ENCODE assay signal across 1 cellular context in the genomic region with DNA sequence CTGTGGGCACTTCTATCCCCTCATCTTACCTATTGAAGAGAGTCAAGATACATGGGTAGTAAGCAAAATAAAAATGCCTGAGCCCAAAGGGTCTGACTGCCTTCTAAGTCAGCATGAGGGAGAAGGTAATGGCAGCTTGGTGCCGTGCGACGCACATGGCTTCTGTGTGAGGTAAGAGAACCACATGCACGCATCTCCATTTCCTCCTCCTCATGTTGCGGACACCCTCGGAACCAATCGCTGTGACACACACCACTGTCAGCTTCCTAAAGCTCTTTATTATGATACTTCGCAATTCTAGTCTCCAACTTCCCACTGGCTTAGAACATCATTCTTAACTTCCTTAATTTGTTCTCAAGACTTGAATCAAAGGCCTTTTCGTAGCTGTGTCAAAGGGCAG.
TF ChIP-seq lines count a peak whose summit lies in the region.

No MANE protein-coding gene starts in this region.

TF ChIP-seq in GM23338, 12 proteins besides CTCF, POLR2A, EP300 and RAD21 (continued from another document):
- TF ChIP-seq, protein P1, sequence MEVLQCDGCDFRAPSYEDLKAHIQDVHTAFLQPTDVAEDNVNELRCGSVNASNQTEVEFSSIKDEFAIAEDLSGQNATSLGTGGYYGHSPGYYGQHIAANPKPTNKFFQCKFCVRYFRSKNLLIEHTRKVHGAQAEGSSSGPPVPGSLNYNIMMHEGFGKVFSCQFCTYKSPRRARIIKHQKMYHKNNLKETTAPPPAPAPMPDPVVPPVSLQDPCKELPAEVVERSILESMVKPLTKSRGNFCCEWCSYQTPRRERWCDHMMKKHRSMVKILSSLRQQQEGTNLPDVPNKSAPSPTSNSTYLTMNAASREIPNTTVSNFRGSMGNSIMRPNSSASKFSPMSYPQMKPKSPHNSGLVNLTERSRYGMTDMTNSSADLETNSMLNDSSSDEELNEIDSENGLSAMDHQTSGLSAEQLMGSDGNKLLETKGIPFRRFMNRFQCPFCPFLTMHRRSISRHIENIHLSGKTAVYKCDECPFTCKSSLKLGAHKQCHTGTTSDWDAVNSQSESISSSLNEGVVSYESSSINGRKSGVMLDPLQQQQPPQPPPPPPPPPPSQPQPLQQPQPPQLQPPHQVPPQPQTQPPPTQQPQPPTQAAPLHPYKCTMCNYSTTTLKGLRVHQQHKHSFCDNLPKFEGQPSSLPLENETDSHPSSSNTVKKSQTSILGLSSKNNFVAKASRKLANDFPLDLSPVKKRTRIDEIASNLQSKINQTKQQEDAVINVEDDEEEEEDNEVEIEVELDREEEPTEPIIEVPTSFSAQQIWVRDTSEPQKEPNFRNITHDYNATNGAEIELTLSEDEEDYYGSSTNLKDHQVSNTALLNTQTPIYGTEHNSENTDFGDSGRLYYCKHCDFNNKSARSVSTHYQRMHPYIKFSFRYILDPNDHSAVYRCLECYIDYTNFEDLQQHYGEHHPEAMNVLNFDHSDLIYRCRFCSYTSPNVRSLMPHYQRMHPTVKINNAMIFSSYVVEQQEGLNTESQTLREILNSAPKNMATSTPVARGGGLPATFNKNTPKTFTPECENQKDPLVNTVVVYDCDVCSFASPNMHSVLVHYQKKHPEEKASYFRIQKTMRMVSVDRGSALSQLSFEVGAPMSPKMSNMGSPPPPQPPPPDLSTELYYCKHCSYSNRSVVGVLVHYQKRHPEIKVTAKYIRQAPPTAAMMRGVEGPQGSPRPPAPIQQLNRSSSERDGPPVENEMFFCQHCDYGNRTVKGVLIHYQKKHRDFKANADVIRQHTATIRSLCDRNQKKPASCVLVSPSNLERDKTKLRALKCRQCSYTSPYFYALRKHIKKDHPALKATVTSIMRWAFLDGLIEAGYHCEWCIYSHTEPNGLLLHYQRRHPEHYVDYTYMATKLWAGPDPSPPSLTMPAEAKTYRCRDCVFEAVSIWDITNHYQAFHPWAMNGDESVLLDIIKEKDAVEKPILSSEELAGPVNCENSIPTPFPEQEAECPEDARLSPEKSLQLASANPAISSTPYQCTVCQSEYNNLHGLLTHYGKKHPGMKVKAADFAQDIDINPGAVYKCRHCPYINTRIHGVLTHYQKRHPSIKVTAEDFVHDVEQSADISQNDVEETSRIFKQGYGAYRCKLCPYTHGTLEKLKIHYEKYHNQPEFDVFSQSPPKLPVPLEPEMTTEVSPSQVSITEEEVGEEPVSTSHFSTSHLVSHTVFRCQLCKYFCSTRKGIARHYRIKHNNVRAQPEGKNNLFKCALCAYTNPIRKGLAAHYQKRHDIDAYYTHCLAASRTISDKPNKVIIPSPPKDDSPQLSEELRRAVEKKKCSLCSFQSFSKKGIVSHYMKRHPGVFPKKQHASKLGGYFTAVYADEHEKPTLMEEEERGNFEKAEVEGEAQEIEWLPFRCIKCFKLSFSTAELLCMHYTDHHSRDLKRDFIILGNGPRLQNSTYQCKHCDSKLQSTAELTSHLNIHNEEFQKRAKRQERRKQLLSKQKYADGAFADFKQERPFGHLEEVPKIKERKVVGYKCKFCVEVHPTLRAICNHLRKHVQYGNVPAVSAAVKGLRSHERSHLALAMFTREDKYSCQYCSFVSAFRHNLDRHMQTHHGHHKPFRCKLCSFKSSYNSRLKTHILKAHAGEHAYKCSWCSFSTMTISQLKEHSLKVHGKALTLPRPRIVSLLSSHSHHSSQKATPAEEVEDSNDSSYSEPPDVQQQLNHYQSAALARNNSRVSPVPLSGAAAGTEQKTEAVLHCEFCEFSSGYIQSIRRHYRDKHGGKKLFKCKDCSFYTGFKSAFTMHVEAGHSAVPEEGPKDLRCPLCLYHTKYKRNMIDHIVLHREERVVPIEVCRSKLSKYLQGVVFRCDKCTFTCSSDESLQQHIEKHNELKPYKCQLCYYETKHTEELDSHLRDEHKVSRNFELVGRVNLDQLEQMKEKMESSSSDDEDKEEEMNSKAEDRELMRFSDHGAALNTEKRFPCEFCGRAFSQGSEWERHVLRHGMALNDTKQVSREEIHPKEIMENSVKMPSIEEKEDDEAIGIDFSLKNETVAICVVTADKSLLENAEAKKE (CRISPR knock-in tag; IDR thresholded peaks at IDR 0.05), result no peak
- TF ChIP-seq JUNB (IDR thresholded peaks at IDR 0.05; ENCODE audit: unreplicated experiment) (no peak), EZH2phosphoT487 (IDR thresholded peaks at IDR 0.05; ENCODE audit: unreplicated experiment) (no peak), NANOG (IDR thresholded peaks at IDR 0.05; ENCODE audit: borderline replicate concordance) (no peak), CREB1 (CRISPR knock-in tag; IDR thresholded peaks at IDR 0.05; ENCODE audit: low read depth) (no peak), EZH2 (IDR thresholded peaks at IDR 0.05; ENCODE audit: low read depth, unreplicated experiment) (no peak), POLR2AphosphoS5 (IDR thresholded peaks at IDR 0.05; ENCODE audit: low read depth) (no peak), STAT1 (IDR thresholded peaks at IDR 0.05; ENCODE audit: unreplicated experiment) (no peak)
- TF ChIP-seq, protein P2, sequence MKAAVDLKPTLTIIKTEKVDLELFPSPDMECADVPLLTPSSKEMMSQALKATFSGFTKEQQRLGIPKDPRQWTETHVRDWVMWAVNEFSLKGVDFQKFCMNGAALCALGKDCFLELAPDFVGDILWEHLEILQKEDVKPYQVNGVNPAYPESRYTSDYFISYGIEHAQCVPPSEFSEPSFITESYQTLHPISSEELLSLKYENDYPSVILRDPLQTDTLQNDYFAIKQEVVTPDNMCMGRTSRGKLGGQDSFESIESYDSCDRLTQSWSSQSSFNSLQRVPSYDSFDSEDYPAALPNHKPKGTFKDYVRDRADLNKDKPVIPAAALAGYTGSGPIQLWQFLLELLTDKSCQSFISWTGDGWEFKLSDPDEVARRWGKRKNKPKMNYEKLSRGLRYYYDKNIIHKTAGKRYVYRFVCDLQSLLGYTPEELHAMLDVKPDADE (IDR thresholded peaks at IDR 0.05), result no peak
- TF ChIP-seq, protein P3, sequence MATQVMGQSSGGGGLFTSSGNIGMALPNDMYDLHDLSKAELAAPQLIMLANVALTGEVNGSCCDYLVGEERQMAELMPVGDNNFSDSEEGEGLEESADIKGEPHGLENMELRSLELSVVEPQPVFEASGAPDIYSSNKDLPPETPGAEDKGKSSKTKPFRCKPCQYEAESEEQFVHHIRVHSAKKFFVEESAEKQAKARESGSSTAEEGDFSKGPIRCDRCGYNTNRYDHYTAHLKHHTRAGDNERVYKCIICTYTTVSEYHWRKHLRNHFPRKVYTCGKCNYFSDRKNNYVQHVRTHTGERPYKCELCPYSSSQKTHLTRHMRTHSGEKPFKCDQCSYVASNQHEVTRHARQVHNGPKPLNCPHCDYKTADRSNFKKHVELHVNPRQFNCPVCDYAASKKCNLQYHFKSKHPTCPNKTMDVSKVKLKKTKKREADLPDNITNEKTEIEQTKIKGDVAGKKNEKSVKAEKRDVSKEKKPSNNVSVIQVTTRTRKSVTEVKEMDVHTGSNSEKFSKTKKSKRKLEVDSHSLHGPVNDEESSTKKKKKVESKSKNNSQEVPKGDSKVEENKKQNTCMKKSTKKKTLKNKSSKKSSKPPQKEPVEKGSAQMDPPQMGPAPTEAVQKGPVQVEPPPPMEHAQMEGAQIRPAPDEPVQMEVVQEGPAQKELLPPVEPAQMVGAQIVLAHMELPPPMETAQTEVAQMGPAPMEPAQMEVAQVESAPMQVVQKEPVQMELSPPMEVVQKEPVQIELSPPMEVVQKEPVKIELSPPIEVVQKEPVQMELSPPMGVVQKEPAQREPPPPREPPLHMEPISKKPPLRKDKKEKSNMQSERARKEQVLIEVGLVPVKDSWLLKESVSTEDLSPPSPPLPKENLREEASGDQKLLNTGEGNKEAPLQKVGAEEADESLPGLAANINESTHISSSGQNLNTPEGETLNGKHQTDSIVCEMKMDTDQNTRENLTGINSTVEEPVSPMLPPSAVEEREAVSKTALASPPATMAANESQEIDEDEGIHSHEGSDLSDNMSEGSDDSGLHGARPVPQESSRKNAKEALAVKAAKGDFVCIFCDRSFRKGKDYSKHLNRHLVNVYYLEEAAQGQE (IDR thresholded peaks at IDR 0.05; ENCODE audit: unreplicated experiment), result no peak
